8 cellular contexts compared by ENCODE assay signal in genomic region chr10:59176241-59177030, GRCh38. TPM values are rescaled to one million over a fixed set of nuclear protein-coding genes. Genes with fewer than 3 reads are reported as not detected.
DNase-seq lines count a peak whose midpoint lies in the region; ATAC-seq and TF ChIP-seq lines count a peak whose summit lies in the region.

PHYHIPL (plus strand) TSS chr10:59176643; CDS start chr10:59176854, 211 bp downstream.

- H3K4me3 ChIP-seq in AG10803 (ENCODE audit: low read length) (peak within 1 kb of the TSS; percentile 6; the same call in 1 of the 2 replicates), astrocyte of the spinal cord (ENCODE audit: low read depth, low read length) (peak within 1 kb of the TSS; percentile 6)
- H3K4me3 ChIP-seq in CD8-positive, alpha-beta memory T cell (ENCODE audit: low read length), result no peak within 1 kb of the TSS

- H3K4me1 ChIP-seq in CD8-positive, alpha-beta memory T cell (ENCODE audit: insufficient read depth, low read length), result no peaks in the 10 kb centered on the region

- peaks cover 5 to 9% of the 10 kb centered on the region in 2 donors for H3K27me3 Mint-ChIP-seq in CD8-positive, alpha-beta memory T cell

- intact Hi-C loops in left colon (cut with DNase I, micrococcal nuclease), result no loop called here

- no peak for TF ChIP-seq CTCF in AG10803 (conservative IDR thresholded peaks at IDR 0.05; ENCODE audit: low read length)
- TF ChIP-seq CTCF in astrocyte of the spinal cord (IDR thresholded peaks at IDR 0.05; ENCODE audit: low read depth, low read length), result no peak

- CTCF ChIA-PET in CD8-positive, alpha-beta memory T cell (lab: Charles Lee), result no interaction called here

- H3K27me3 ChIP-seq in CD8-positive, alpha-beta memory T cell (ENCODE audit: insufficient read depth, low read length, poor library complexity, severe bottlenecking), result no peaks in the 10 kb centered on the region

- no peaks in the 10 kb centered on the region for H3K4me1 Mint-ChIP-seq in CD8-positive, alpha-beta memory T cell

- peak; percentile 55 for ATAC-seq in left colon
- no peak for ATAC-seq in HG02588 (IDR thresholded peaks at IDR 0.05; ENCODE audit: unreplicated experiment)
- no peak for ATAC-seq in HG03460 (IDR thresholded peaks at IDR 0.05; ENCODE audit: unreplicated experiment)

- POLR2A ChIA-PET in CD8-positive, alpha-beta memory T cell (lab: Charles Lee), result no interaction called here

- H3K36me3 ChIP-seq in CD8-positive, alpha-beta memory T cell (ENCODE audit: insufficient read depth, low read length), result no peaks in the 10 kb centered on the region

- H3K27ac ChIP-seq in CD8-positive, alpha-beta memory T cell (ENCODE audit: low read depth, low read length), result no peak within 1 kb of the TSS

- H3K9me3 ChIP-seq in CD8-positive, alpha-beta memory T cell (ENCODE audit: low read length), result no peaks in the 10 kb centered on the region

- H3K4me3 Mint-ChIP-seq in CD8-positive, alpha-beta memory T cell, result no peak within 1 kb of the TSS

- no peak for DNase-seq in AG10803 (ENCODE audit: low read depth)
- DNase-seq in M059J (ENCODE audit: low read depth), result peak; percentile 1
- DNase-seq in astrocyte of the spinal cord (ENCODE audit: low read depth, low spot score), result no peak
- DNase-seq in left colon, result no peak
- peak; percentile 66 for DNase-seq in superior temporal gyrus (ENCODE audit: extremely low spot score)
- no peak for DNase-seq in CD8-positive, alpha-beta memory T cell

- H3K27ac Mint-ChIP-seq in CD8-positive, alpha-beta memory T cell, result no peak within 1 kb of the TSS

- in situ Hi-C loops in astrocyte of the spinal cord (cut with HindIII; ENCODE audit: low sequenced_read_pairs), result no loop called here

- H3K9me3 Mint-ChIP-seq in CD8-positive, alpha-beta memory T cell, result peaks cover 0 to 13% (median 6%) of the 10 kb centered on the region in 5 donors

- H3K36me3 Mint-ChIP-seq in CD8-positive, alpha-beta memory T cell, result no peaks in the 10 kb centered on the region

RNA-seq across cellular contexts. Expression of gene PHYHIPL, which starts in this region (rescaled TPM):
- total RNA-seq in M059J (2014; rRNA removed; shearing (Covaris generic)), result not detected in 2 replicates
- total RNA-seq in left colon, result under 1 TPM; 0.27 to 0.45 TPM
- total RNA-seq in CD8-positive, alpha-beta memory T cell, result not detected
- polyA plus RNA-seq in CD8-positive, alpha-beta memory T cell, result not detected

Comparison
In these comparisons a context has a peak if more than half of its experiments do, and no peak if none do; other contexts are left out.
1. Peak in DNase-seq in M059J; RNA of the gene not detected or under 1 TPM.
2. Peak in ATAC-seq in left colon; RNA of the gene not detected or under 1 TPM.